ENCODE assay signal across 22 cellular contexts in the genomic region with DNA sequence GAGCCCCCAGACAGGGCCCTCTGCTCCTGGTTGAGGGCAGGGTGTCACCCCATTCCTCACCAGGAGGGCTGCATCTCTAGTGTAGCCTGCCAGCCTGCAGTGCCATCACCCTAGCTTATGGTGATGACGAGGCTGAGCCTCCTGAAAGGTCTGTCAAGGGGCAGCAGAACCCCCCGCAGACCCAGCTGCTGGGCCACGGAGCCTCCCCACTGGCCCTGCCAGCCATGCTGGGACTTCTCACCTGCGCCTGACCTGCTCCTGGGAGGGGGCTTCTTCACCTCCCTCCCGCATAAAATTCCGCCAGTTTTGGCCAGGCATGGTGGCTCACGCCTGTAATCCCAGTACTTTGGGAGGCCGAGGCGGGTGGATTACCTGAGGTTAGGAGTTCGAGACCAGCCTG. TPM values are rescaled to one million over a fixed set of nuclear protein-coding genes. Genes with fewer than 3 reads are reported as not detected.
DNase-seq lines count a peak whose midpoint lies in the region; FAIRE-seq and TF ChIP-seq lines count a peak whose summit lies in the region.
"Had no signal": no experiment of that assay in that cellular context is flagged by ENCODE, and none has a peak within 500 bp of the region (broad histone marks: within the 10 kb centered on the region; RNA-seq: fewer than 3 reads in every experiment).

No MANE protein-coding gene starts in this region.

- no peak overlapping the region for H3K4me3 ChIP-seq in osteoblast (ENCODE audit: insufficient read depth, low read length)
- H3K4me3 ChIP-seq: BLaER1, GM23338 had no signal

- H4K20me1 ChIP-seq in osteoblast (ENCODE audit: insufficient read depth, low read length), result no peaks in the 10 kb centered on the region
- H4K20me1 ChIP-seq: BLaER1 had no signal

- no peak for TF ChIP-seq CTCF in osteoblast (IDR thresholded peaks at IDR 0.05; ENCODE audit: extremely low read depth, low read depth, low read length)

- peaks cover 25% of the 10 kb centered on the region for H3K27me3 ChIP-seq in osteoblast (ENCODE audit: insufficient read depth, low read length)

- H3K36me3 ChIP-seq in osteoblast (ENCODE audit: insufficient read depth, low read length), result no peaks in the 10 kb centered on the region
- H3K36me3 ChIP-seq: BLaER1 had no signal

- H2AFZ ChIP-seq in osteoblast (ENCODE audit: low read length), result no peak overlapping the region
- H2AFZ ChIP-seq: GM23338 had no signal

- H3K9me3 ChIP-seq in osteoblast (ENCODE audit: low read depth, low read length), result no peaks in the 10 kb centered on the region
- H3K9me3 ChIP-seq: Caco-2 had no signal

- no peak overlapping the region for H3K4me2 ChIP-seq in osteoblast (ENCODE audit: insufficient read depth, low read length)
- H3K4me2 ChIP-seq: BLaER1, GM23338 had no signal

- DNase-seq in activated effector memory CD4-positive, alpha-beta T cell treated with anti-CD3 and anti-CD28 coated beads, Interleukin-2, amount 50 U/mL, for 16 hours, result peak; percentile 57
- DNase-seq in activated effector memory CD4-positive, alpha-beta T cell treated with Interleukin-2 at 50 U/mL for 16 hours, result no peak
- DNase-seq in osteoblast (ENCODE audit: insufficient read length, low spot score, missing footprints), result peak; percentile 31
- DNase-seq in urothelium cell line (ENCODE audit: low spot score), result peak; percentile 3
- DNase-seq in NCI-H1092 (lab: John Stamatoyannopoulos, UW), result no peak
- DNase-seq in DMS53 (lab: John Stamatoyannopoulos, UW), result no peak
- DNase-seq: Caco-2; CD4-positive, CD25-positive, alpha-beta regulatory T cell; CD8-positive, alpha-beta T cell; DMS153; DMS79; EL; GDM1; H9 had no signal

- H3K79me2 ChIP-seq in osteoblast (ENCODE audit: insufficient read depth, low read length), result no peaks in the 10 kb centered on the region

- no peak overlapping the region for H3K27ac ChIP-seq in osteoblast (ENCODE audit: low read depth, low read length)
- H3K27ac ChIP-seq: 22Rv1, BLaER1, C4-2B had no signal

- no peak for FAIRE-seq in urothelium cell line (lab: Jason Lieb, UNC)
- FAIRE-seq: A204.1, GM12892, GM19239 had no signal

- H3K4me1 ChIP-seq in osteoblast (ENCODE audit: insufficient read depth, low read length), result peaks cover 3% of the 10 kb centered on the region

RNA-seq across cellular contexts. Expression of gene RASGEF1A, which starts 40.4 kb away (rescaled TPM):
- total RNA-seq in osteoblast, result 1.1 TPM in 1 of 2 replicates, not detected in the other
- total RNA-seq: H4 had no signal

Comparison
In these comparisons a context has a peak if more than half of its experiments do, and no peak if none do; other contexts are left out.
1. DNase-seq: peak in activated effector memory CD4-positive, alpha-beta T cell treated with anti-CD3 and anti-CD28 coated beads, Interleukin-2, amount 50 U/mL, for 16 hours (single experiment), osteoblast (single experiment) and urothelium cell line (single experiment); none in activated effector memory CD4-positive, alpha-beta T cell treated with Interleukin-2 at 50 U/mL for 16 hours (single experiment), NCI-H1092 (single experiment) and DMS53 (single experiment).